Comparison of ENCODE assay signal across 16 cellular contexts in genomic region chr15:70034141-70034540, GRCh38.
A peak's percentile ranks its signal among the peaks of the same experiment; 100 is the strongest.
DNase-seq lines count a peak whose midpoint lies in the region; ATAC-seq, FAIRE-seq and TF ChIP-seq lines count a peak whose summit lies in the region.
"Had no signal": no experiment of that assay in that cellular context is flagged by ENCODE, and none has a peak within 500 bp of the region (broad histone marks: within the 10 kb centered on the region; RNA-seq: fewer than 3 reads in every experiment).

No MANE protein-coding gene starts in this region.

- H3K27me3 ChIP-seq in GM23248 (replicated peaks; ENCODE audit: insufficient read depth) (no peaks in the 10 kb centered on the region), SJCRH30 (0 out of 2 replicates have a peak, but pooled peaks cover 4% of the 10 kb centered on the region), keratinocyte (ENCODE audit: control insufficient read depth, extremely low read depth, insufficient read depth, low read length) (peaks cover 56% of the 10 kb centered on the region), body of pancreas (peaks cover 0 to 14% of the 10 kb centered on the region in 2 donors)
- H3K27me3 ChIP-seq: BLaER1, SJSA1 had no signal

- H3K79me2 ChIP-seq in GM23248 (ENCODE audit: insufficient read depth) (no peaks in the 10 kb centered on the region), keratinocyte (ENCODE audit: control insufficient read depth, insufficient read depth, low read length) (no peaks in the 10 kb centered on the region)

- no peaks in the 10 kb centered on the region for H3K9me2 ChIP-seq in GM23248 (ENCODE audit: insufficient read depth)

- in situ Hi-C loops in GM23248 (cut with MboI) = no loop called here

- no peak overlapping the region for H3K27ac ChIP-seq in GM23248
- H3K27ac ChIP-seq in SJCRH30 = peak overlapping the region; percentile 29
- H3K27ac ChIP-seq in keratinocyte (ENCODE audit: control insufficient read depth, insufficient read depth, low read length) = no peak overlapping the region
- H3K27ac ChIP-seq in body of pancreas = no peak overlapping the region
- H3K27ac ChIP-seq: BLaER1, HL-60, SJSA1 had no signal

- H3K9me3 ChIP-seq in GM23248 (ENCODE audit: low read depth) = no peaks in the 10 kb centered on the region
- no peaks in the 10 kb centered on the region for H3K9me3 ChIP-seq in SJCRH30 (replicated peaks)
- H3K9me3 ChIP-seq in keratinocyte (ENCODE audit: control insufficient read depth, low read depth, low read length) = no peaks in the 10 kb centered on the region
- H3K9me3 ChIP-seq in body of pancreas = no peaks in the 10 kb centered on the region
- H3K9me3 ChIP-seq: BLaER1, HAP-1, SJSA1 had no signal

- no peak for DNase-seq in GM23248
- DNase-seq in SJCRH30 = no peak
- no peak for DNase-seq in keratinocyte (ENCODE audit: low read depth, low spot score)
- peak; percentile 43 for DNase-seq in sciatic nerve (ENCODE audit: low spot score)
- DNase-seq in SHP77 treated with DMSO at 0.1 percent for 48 hours (lab: John Stamatoyannopoulos, UW) = no peak
- no peak for DNase-seq in NCI-H187 treated with DMSO at 0.1 percent for 48 hours (lab: John Stamatoyannopoulos, UW)
- no peak for DNase-seq in body of pancreas
- DNase-seq in lower leg skin (ENCODE audit: low spot score in 2 of 2) = no peak
- DNase-seq: CD8-positive, alpha-beta T cell; NCI-H446 treated with DMSO at 0.1 percent for 48 hours; NK-92 treated with Interleukin-12 subunit alpha and Interleukin-12 subunit beta, amount 100 ng/mL, for 24 hours; OCI-M1 had no signal

- H3F3A ChIP-seq in GM23248 (ENCODE audit: insufficient read depth) = no peaks in the 10 kb centered on the region

- peak overlapping the region; percentile 58 for H3K9ac ChIP-seq in GM23248
- peak overlapping the region; percentile 74 for H3K9ac ChIP-seq in keratinocyte (ENCODE audit: control insufficient read depth, extremely low read depth, insufficient read depth, low read length)
- H3K9ac ChIP-seq: BLaER1 had no signal

- no peaks in the 10 kb centered on the region for H3K9me1 ChIP-seq in keratinocyte (ENCODE audit: control insufficient read depth, extremely low read depth, insufficient read depth, low read length)

- H3K4me3 ChIP-seq in GM23248 (no peak overlapping the region), SJCRH30 (peak overlapping the region; percentile 42; the same call in 1 of the 2 replicates), keratinocyte (ENCODE audit: control insufficient read depth in 2 of 3, extremely low read depth in 1 of 3, insufficient read depth in 2 of 3, low read depth in 1 of 3, low read length in 3 of 3) (no peak overlapping the region), body of pancreas (no peak overlapping the region), lower leg skin (ENCODE audit: low read depth, poor library complexity, severe bottlenecking) (no peak overlapping the region)
- H3K4me3 ChIP-seq: BLaER1, HAP-1, SJSA1 had no signal

- TF ChIP-seq POLR2A in body of pancreas (IDR thresholded peaks at IDR 0.05) (no peak), lower leg skin (IDR thresholded peaks at IDR 0.05) (no peak)

- intact Hi-C loops in sciatic nerve (cut with DNase I) (no loop called here), body of pancreas (cut with DNase I) (no loop called here), lower leg skin (cut with DNase I; ENCODE audit: low total_unique reads) (no loop called here)

- WGBS in GM23248 (ENCODE audit: low coverage in 1 of 2, low lambda C conversion rate in 2 of 2, missing lambda C conversion rate in 2 of 2), 2 experiments = 59 to 61% methylated on average over 4 of the region's 4 CpGs
- WGBS in body of pancreas, 2 donors = 88 to 93% methylated on average over 4 of the region's 4 CpGs
- 78 to 88% methylated on average over 4 of the region's 4 CpGs for WGBS in lower leg skin, 2 donors

- TF ChIP-seq CTCF in keratinocyte (optimal IDR thresholded peaks at IDR 0.05 in 1 of 3, IDR thresholded peaks at IDR 0.05 in 1 of 3, conservative IDR thresholded peaks at IDR 0.05 in 1 of 3; ENCODE audit: extremely low read depth in 1 of 3, insufficient read depth in 2 of 3, low read length in 3 of 3) (no peak), body of pancreas (IDR thresholded peaks at IDR 0.05) (no peak), lower leg skin (IDR thresholded peaks at IDR 0.05) (no peak)

- ATAC-seq in sciatic nerve = no peak
- no peak for ATAC-seq in body of pancreas
- ATAC-seq: CD8-positive, alpha-beta T cell had no signal

- H4K20me1 ChIP-seq in GM23248 (ENCODE audit: insufficient read depth) (no peaks in the 10 kb centered on the region), keratinocyte (ENCODE audit: control insufficient read depth, extremely low read depth, insufficient read depth, low read length) (no peaks in the 10 kb centered on the region)
- H4K20me1 ChIP-seq: BLaER1 had no signal

- H2AFZ ChIP-seq in GM23248 (no peak overlapping the region), keratinocyte (ENCODE audit: control insufficient read depth, low read length) (no peak overlapping the region)

- H3K4me2 ChIP-seq in GM23248 (ENCODE audit: unreplicated experiment) (peak overlapping the region; percentile 87), keratinocyte (ENCODE audit: control insufficient read depth, extremely low read depth, insufficient read depth, low read depth, low read length) (peak overlapping the region; percentile 87)
- H3K4me2 ChIP-seq: BLaER1 had no signal

- no peak for FAIRE-seq in keratinocyte (lab: Jason Lieb, UNC)

- dilution Hi-C loops in keratinocyte (cut with MboI; ENCODE audit: extremely low pct_ligation_motif_present, low sequenced_read_pairs) = no loop called here

- no peaks in the 10 kb centered on the region for H3K36me3 ChIP-seq in GM23248 (ENCODE audit: low read depth)
- H3K36me3 ChIP-seq in SJCRH30 = no peaks in the 10 kb centered on the region
- no peaks in the 10 kb centered on the region for H3K36me3 ChIP-seq in keratinocyte (ENCODE audit: control insufficient read depth in 2 of 2, extremely low read depth in 1 of 2, insufficient read depth in 2 of 2, low read length in 2 of 2)
- H3K36me3 ChIP-seq in body of pancreas (replicated peaks in 1 of 2; ENCODE audit: insufficient read depth in 1 of 2, low read depth in 2 of 2) = no peaks in the 10 kb centered on the region
- H3K36me3 ChIP-seq: BLaER1, HAP-1, SJSA1 had no signal

- H3K4me1 ChIP-seq in GM23248 (ENCODE audit: insufficient read depth) = peaks cover 19% of the 10 kb centered on the region
- H3K4me1 ChIP-seq in SJCRH30 = peaks cover 45% of the 10 kb centered on the region
- H3K4me1 ChIP-seq in keratinocyte (ENCODE audit: control insufficient read depth, extremely low read depth, insufficient read depth, low read length) = peaks cover 14% of the 10 kb centered on the region
- H3K4me1 ChIP-seq in body of pancreas = no peaks in the 10 kb centered on the region
- H3K4me1 ChIP-seq: HAP-1, SJSA1 had no signal
